Comparison of ENCODE assay signal across 10 cellular contexts in the genomic region with DNA sequence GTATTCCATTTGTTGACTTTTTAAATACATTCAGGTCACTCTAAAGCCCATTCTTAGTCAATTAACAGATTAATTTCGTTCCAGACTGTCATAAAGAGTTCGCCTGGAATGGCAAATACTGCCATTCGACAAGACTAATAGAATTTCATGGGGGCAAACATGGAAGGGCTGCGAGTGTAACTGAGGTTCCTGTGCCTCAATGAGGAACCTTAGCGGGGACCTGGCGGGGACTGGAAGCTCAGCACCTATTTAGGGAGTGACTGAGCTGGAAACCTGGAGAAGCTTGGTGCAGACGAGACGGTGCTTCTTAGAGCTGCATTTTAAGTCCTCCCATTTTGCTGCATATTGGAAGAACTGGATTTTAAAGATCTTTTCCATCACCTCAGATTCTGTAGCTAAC. TPM values are rescaled to one million over a fixed set of nuclear protein-coding genes. Genes with fewer than 3 reads are reported as not detected.
DNase-seq lines count a peak whose midpoint lies in the region; ATAC-seq, FAIRE-seq and TF ChIP-seq lines count a peak whose summit lies in the region.
"Had no signal": no experiment of that assay in that cellular context is flagged by ENCODE, and none has a peak within 500 bp of the region (broad histone marks: within the 10 kb centered on the region; RNA-seq: fewer than 3 reads in every experiment).

No MANE protein-coding gene starts in this region.

- WGBS in GM12878 (ENCODE audit: insufficient coverage, insufficient replicate concordance, low lambda C conversion rate, missing lambda C conversion rate), result 78% methylated on average over 8 of the region's 8 CpGs
- 14 to 24% methylated on average over 8 of the region's 8 CpGs for WGBS in upper lobe of left lung, 2 donors
- WGBS in lower leg skin, 2 donors, result 20 to 33% methylated on average over 8 of the region's 8 CpGs

- peak overlapping the region; percentile 87 for H3K4me2 ChIP-seq in GM12878 (ENCODE audit: control insufficient read depth, insufficient read depth)

- in situ Hi-C loops in GM12878 (cut with MboI), result loop anchor here (10.0 kb wide), 1 partner anchor 1120 kb away; no protein-coding TSS in a partner anchor

- no peaks in the 10 kb centered on the region for H3K9me3 Mint-ChIP-seq in activated naive CD4-positive, alpha-beta T cell treated with anti-CD3 and anti-CD28 coated beads for 36 hours

- peaks cover 36% of the 10 kb centered on the region for H3K4me1 Mint-ChIP-seq in activated naive CD4-positive, alpha-beta T cell treated with anti-CD3 and anti-CD28 coated beads for 36 hours (ENCODE audit: low read depth)

- H3K9ac ChIP-seq in GM12878 (ENCODE audit: control insufficient read depth, insufficient read depth, low read length), result no peak overlapping the region

- no peak overlapping the region for H3K4me3 ChIP-seq in GM12878
- peak overlapping the region; percentile 54 for H3K4me3 ChIP-seq in lower lobe of right lung
- peak overlapping the region in 3 of 4 donors; percentile 42 to 53 (median 50) for H3K4me3 ChIP-seq in upper lobe of left lung
- H3K4me3 ChIP-seq in lower leg skin (ENCODE audit: low read depth, poor library complexity, severe bottlenecking), result no peak overlapping the region

- no peak overlapping the region for H3K27ac Mint-ChIP-seq in activated naive CD4-positive, alpha-beta T cell treated with anti-CD3 and anti-CD28 coated beads for 36 hours

- H3K27ac ChIP-seq in GM12878 (ENCODE audit: control insufficient read depth, insufficient read depth) (no peak overlapping the region), lower lobe of right lung (peak overlapping the region; percentile 81), upper lobe of left lung (peak overlapping the region; percentile 59 to 83 (median 72))
- H3K27ac ChIP-seq: VCaP had no signal

- CTCF ChIA-PET in activated naive CD4-positive, alpha-beta T cell treated with anti-CD3 and anti-CD28 coated beads for 36 hours (lab: Charles Lee), result no interaction called here
- CTCF ChIA-PET in GM12878 (lab: Yijun Ruan, JAX), result interaction anchor here (0.7 to 1.7 kb wide), 5 partner anchors 834 to 1232 kb away, joined by 3 to 7 read pairs (median 3); no protein-coding TSS in a partner anchor

- no TSS peak for BruUV-seq in GM12878 (replicated peaks; lab: Mats Ljungman, UMichigan)

- TF ChIP-seq POLR2A in GM12878 (IDR thresholded peaks at IDR 0.05; ENCODE audit: low read depth, low read length), result no peak
- TF ChIP-seq POLR2A in upper lobe of left lung (IDR thresholded peaks at IDR 0.05), result no peak
- no peak for TF ChIP-seq POLR2A in lower leg skin (IDR thresholded peaks at IDR 0.05)

- H3K27me3 ChIP-seq in GM12878 (replicated peaks in 1 of 2; ENCODE audit: control insufficient read depth in 2 of 2, insufficient read depth in 2 of 2, low read length in 1 of 2), result peaks cover 12 to 15% of the 10 kb centered on the region in 2 experiments
- H3K27me3 ChIP-seq in lower lobe of right lung (ENCODE audit: low read depth), result peaks cover 47% of the 10 kb centered on the region
- H3K27me3 ChIP-seq in upper lobe of left lung, result peaks cover 0 to 20% (median 8%) of the 10 kb centered on the region in 4 donors

- POLR2A ChIA-PET in GM12878 (lab: Charles Lee), result no interaction called here

- SMC1A ChIA-PET in GM12878 (lab: Charles Lee; ENCODE audit: uncharacterized antibody, unreplicated experiment), result interaction anchor here (0.7 to 1.1 kb wide), 2 partner anchors 14 to 1123 kb away, joined by 3 to 4 read pairs; no protein-coding TSS in a partner anchor

- no peaks in the 10 kb centered on the region for H3K36me3 ChIP-seq in GM12878 (ENCODE audit: control insufficient read depth in 2 of 2, insufficient read depth in 2 of 2, low read length in 1 of 2)
- H3K36me3 ChIP-seq in lower lobe of right lung, result no peaks in the 10 kb centered on the region
- H3K36me3 ChIP-seq in upper lobe of left lung, result no peaks in the 10 kb centered on the region

- no peak for TF ChIP-seq RAD21 in GM12878 (IDR thresholded peaks at IDR 0.05; ENCODE audit: insufficient read depth, low read depth, low read length)

- ATAC-seq in GM12878, result no peak
- ATAC-seq in lower lobe of right lung, result no peak
- no peak for ATAC-seq in upper lobe of left lung (ENCODE audit: low FRiP score in 2 of 2)
- no peak for ATAC-seq in HG03521 (IDR thresholded peaks at IDR 0.05; ENCODE audit: unreplicated experiment)

- intact Hi-C loops in activated naive CD4-positive, alpha-beta T cell treated with anti-CD3 and anti-CD28 coated beads for 36 hours (cut with micrococcal nuclease), result loop anchor here (5.0 kb wide), 2 partner anchors 87 to 593 kb away; no protein-coding TSS in a partner anchor
- intact Hi-C loops in GM12878 (cut with micrococcal nuclease; ENCODE audit: unreplicated experiment), result loop anchor here (5.0 kb wide), 2 partner anchors 87 to 588 kb away; no protein-coding TSS in a partner anchor
- intact Hi-C loops in lower lobe of right lung (cut with DNase I), result no loop called here
- intact Hi-C loops in lower leg skin (cut with DNase I; ENCODE audit: low total_unique reads), result no loop called here

- peaks cover 77% of the 10 kb centered on the region for H3K27me3 Mint-ChIP-seq in activated naive CD4-positive, alpha-beta T cell treated with anti-CD3 and anti-CD28 coated beads for 36 hours (ENCODE audit: low read depth)

- no peaks in the 10 kb centered on the region for H3K9me3 ChIP-seq in GM12878 (replicated peaks; ENCODE audit: control insufficient read depth, insufficient read depth, low read length)
- no peaks in the 10 kb centered on the region for H3K9me3 ChIP-seq in lower lobe of right lung
- no peaks in the 10 kb centered on the region for H3K9me3 ChIP-seq in upper lobe of left lung

- DNase-seq in activated naive CD4-positive, alpha-beta T cell treated with anti-CD3 and anti-CD28 coated beads for 36 hours, result no peak
- no peak for DNase-seq in activated naive CD4-positive, alpha-beta T cell treated with Interleukin-2 at 50 U/mL for 16 hours
- DNase-seq in GM12878 (ENCODE audit: low read depth, low spot score) (no peak), lower lobe of right lung (no peak), upper lobe of left lung (no peak), lower leg skin (ENCODE audit: low spot score in 2 of 2) (no peak), activated gamma-delta T cell treated with Interleukin-2 at 50 U/mL for 16 hours (no peak)
- DNase-seq: DND-41 had no signal

- no peak for TF ChIP-seq CTCF in GM12878 (IDR thresholded peaks at IDR 0.05 in 2 of 3, conservative IDR thresholded peaks at IDR 0.05 in 1 of 3; ENCODE audit: control insufficient read depth in 2 of 3, extremely low read depth in 1 of 3, insufficient read depth in 1 of 3, low read depth in 3 of 3, low read length in 3 of 3)
- no peak for TF ChIP-seq CTCF in lower lobe of right lung (IDR thresholded peaks at IDR 0.05)
- no peak for TF ChIP-seq CTCF in upper lobe of left lung (IDR thresholded peaks at IDR 0.05)
- no peak for TF ChIP-seq CTCF in lower leg skin (IDR thresholded peaks at IDR 0.05)

- no peak overlapping the region for H2AFZ ChIP-seq in GM12878 (ENCODE audit: control insufficient read depth, low read depth, low read length)

- FAIRE-seq in GM12878 (lab: Jason Lieb, UNC), result peak; percentile 23

- no peaks in the 10 kb centered on the region for H4K20me1 ChIP-seq in GM12878 (ENCODE audit: control insufficient read depth, insufficient read depth)

- RAD21 ChIA-PET in GM12878 (lab: Charles Lee; ENCODE audit: unreplicated experiment), result interaction anchor here (1.1 kb wide), 1 partner anchor 1122 kb away, joined by 4 read pairs; no protein-coding TSS in a partner anchor

- H3K79me2 ChIP-seq in GM12878 (ENCODE audit: control insufficient read depth, insufficient read depth, low read length), result no peaks in the 10 kb centered on the region

- H3K4me1 ChIP-seq in GM12878 (ENCODE audit: control insufficient read depth, insufficient read depth, low read length) (0 out of 2 replicates have a peak, but pooled peaks cover 10% of the 10 kb centered on the region), lower lobe of right lung (peaks cover 24% of the 10 kb centered on the region), upper lobe of left lung (peaks cover 31 to 45% (median 39%) of the 10 kb centered on the region in 4 donors)

- no peak for TF ChIP-seq EP300 in GM12878 (IDR thresholded peaks at IDR 0.05; ENCODE audit: borderline replicate concordance in 1 of 2, control insufficient read depth in 1 of 2, low read depth in 2 of 2, low read length in 2 of 2)
- no peak for TF ChIP-seq EP300 in upper lobe of left lung (IDR thresholded peaks at IDR 0.05)

- no peaks in the 10 kb centered on the region for H3K36me3 Mint-ChIP-seq in activated naive CD4-positive, alpha-beta T cell treated with anti-CD3 and anti-CD28 coated beads for 36 hours (ENCODE audit: low read depth)

- peak overlapping the region; percentile 27 for H3K4me3 Mint-ChIP-seq in activated naive CD4-positive, alpha-beta T cell treated with anti-CD3 and anti-CD28 coated beads for 36 hours

TF ChIP-seq in GM12878, 131 proteins besides CTCF, POLR2A, EP300 and RAD21 (continues in another document):
- TF ChIP-seq SMC3 (IDR thresholded peaks at IDR 0.05; ENCODE audit: borderline replicate concordance, low read length), result no peak
- TF ChIP-seq CEBPB (IDR thresholded peaks at IDR 0.05; ENCODE audit: borderline replicate concordance in 1 of 2, low read depth in 2 of 2, low read length in 2 of 2), result no peak
- no peak for TF ChIP-seq CHD1 (IDR thresholded peaks at IDR 0.05; ENCODE audit: low read depth, low read length)

RNA-seq across cellular contexts. Expression of a gene that starts 3.4 kb away (rescaled TPM):
- total RNA-seq in activated naive CD4-positive, alpha-beta T cell treated with anti-CD3 and anti-CD28 coated beads for 36 hours, result not detected
- total RNA-seq in GM12878 (2013; cell fraction: nucleolus; rRNA removed), result 12.8 and 15.6 TPM in 2 replicates
- total RNA-seq in GM12878 (2014; rRNA removed) (7.1 and 9.2 TPM in 2 replicates), GM12878 (2014; rRNA removed; fragmentation: Illumina TruSeq; extraction: Trizol) (7.2 and 9.4 TPM in 2 replicates), GM12878 (2021) (12.3 and 15.2 TPM in 2 replicates), lower lobe of right lung (133 TPM), upper lobe of left lung (100 to 1,000 TPM in 4 of 6 donors, 10 to 100 TPM in 2; 73.3 to 254 (median 121) TPM), lower leg skin (10 to 100 TPM; 21.2 to 44.1 (median 36.5) TPM)
- 3.8 TPM for polyA plus RNA-seq in GM12878 (2011; ENCODE audit: low read depth)
- polyA plus RNA-seq in GM12878 (2011; rRNA removed) (1.2 TPM in 2 replicates), GM12878 (2014; fragmentation: Illumina TruSeq; extraction: Trizol) (7.9 and 10.3 TPM in 2 replicates), GM12878 (2014; fragmentation: Nextera tagmentation; extraction: Ambion mirVana) (1 to 10 TPM; 1.4 to 1.5 TPM), GM12878 (2014; rRNA removed) (5.8 and 7.2 TPM in 2 replicates), GM12878 (2016; fragmentation: Nextera tagmentation; extraction: Ambion mirVana) (1 to 10 TPM; 2.9 to 3.2 TPM)
- polyA plus RNA-seq in GM12878 (2011; cell fraction: cytosol; rRNA removed), result 0.74 and 0.96 TPM in 2 replicates
- polyA plus RNA-seq in GM12878 (2011; cell fraction: nucleus; rRNA removed), result 2.4 and 3.4 TPM in 2 replicates
- 1.2 and 1.4 TPM in 2 replicates for polyA plus RNA-seq in GM12878 (2012)
- polyA minus RNA-seq in GM12878 (2011; rRNA and poly(A)+ RNA removed), result 3.0 and 4.2 TPM in 2 replicates
- 0.67 and 0.94 TPM in 2 replicates for polyA minus RNA-seq in GM12878 (2011; cell fraction: cytosol; rRNA and poly(A)+ RNA removed)
- polyA minus RNA-seq in GM12878 (2011; cell fraction: nucleus; rRNA and poly(A)+ RNA removed), result 5.3 and 6.0 TPM in 2 replicates

Comparison
In these comparisons a context has a peak if more than half of its experiments do, and no peak if none do; other contexts are left out.
1. H3K4me3 ChIP-seq: peak in lower lobe of right lung (single experiment) and upper lobe of left lung (3 of 4); none in GM12878 (single experiment) and lower leg skin (single experiment).
2. RNA of a gene that starts 3.4 kb away (total RNA-seq): 133 TPM in lower lobe of right lung (single experiment), 73.3 to 254 TPM in upper lobe of left lung, 21.2 to 44.1 TPM in lower leg skin and 7.1 to 15.6 TPM in GM12878; not detected in activated naive CD4-positive, alpha-beta T cell treated with anti-CD3 and anti-CD28 coated beads for 36 hours; every median in the first group is over 4 times any median in the second.
3. intact Hi-C loops: an anchor here in activated naive CD4-positive, alpha-beta T cell treated with anti-CD3 and anti-CD28 coated beads for 36 hours (5.0 kb wide) and GM12878 (5.0 kb wide); none called in lower lobe of right lung and lower leg skin.